26 cellular contexts compared by ENCODE assay signal in the genomic region with DNA sequence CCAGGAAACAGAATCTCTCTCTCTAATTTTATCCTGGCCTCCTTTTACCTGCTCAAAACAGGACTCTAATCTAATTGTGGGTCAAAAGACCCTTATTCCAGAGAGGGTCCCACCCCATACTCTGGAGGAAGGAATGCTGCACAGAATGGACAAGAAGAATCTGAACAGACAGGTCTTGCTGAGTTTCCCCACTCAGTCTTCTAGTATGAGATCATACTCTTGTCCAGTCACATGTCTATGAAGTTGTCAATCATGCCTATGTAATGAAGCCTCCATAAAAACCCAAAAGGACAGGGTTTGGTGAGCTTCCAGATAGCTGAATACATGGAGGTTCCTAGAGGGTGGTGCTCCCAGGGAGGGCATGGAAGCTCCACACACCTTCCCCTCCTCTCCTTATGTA.
"Had no signal": no experiment of that assay in that cellular context is flagged by ENCODE, and none has a peak within 500 bp of the region (broad histone marks: within the 10 kb centered on the region; RNA-seq: fewer than 3 reads in every experiment).

No MANE protein-coding gene starts in this region.

- H3K4me3 ChIP-seq: colonic mucosa, esophagus muscularis mucosa, gastroesophageal sphincter, heart left ventricle, hepatocyte, left lung, ovary, psoas muscle, sigmoid colon, spleen, suprapubic skin, upper lobe of right lung, uterus had no signal

- H3K79me2 ChIP-seq: hepatocyte had no signal

- H3K27ac ChIP-seq: colonic mucosa, esophagus muscularis mucosa, foreskin keratinocyte, gastroesophageal sphincter, heart left ventricle, hepatocyte, left lung, ovary, psoas muscle, sigmoid colon, spleen, suprapubic skin, upper lobe of right lung, uterus had no signal

- H2AFZ ChIP-seq: hepatocyte had no signal

- H3K36me3 ChIP-seq: colonic mucosa, esophagus muscularis mucosa, gastroesophageal sphincter, heart left ventricle, left lung, ovary, sigmoid colon, spleen, suprapubic skin, upper lobe of right lung, uterus had no signal

- DNase-seq: colonic mucosa; effector CD8-positive, alpha-beta T cell; endodermal cell; heart left ventricle; kidney; left cardiac atrium; left lung; mesenchymal stem cell; naive thymus-derived CD8-positive, alpha-beta T cell; nephron progenitor cell; occipital lobe; ovary; posterior cingulate gyrus; psoas muscle; right cardiac atrium; sigmoid colon; spleen; stimulated activated CD4-positive, alpha-beta T cell treated with anti-CD3 and anti-CD28 coated beads, Interleukin-4, amount 100 ng/mL, for 4 hours; stimulated activated naive B cell treated with anti-CD40 and anti-IgM and Interleukin-4, amounts not matched to agents 10 μg/mL and 1 μg/mL and 100 μg/mL, for 72 hours; upper lobe of right lung; uterus had no signal

- H3K27me3 ChIP-seq: colonic mucosa, esophagus muscularis mucosa, gastroesophageal sphincter, heart left ventricle, hepatocyte, left lung, ovary, sigmoid colon, spleen, suprapubic skin, upper lobe of right lung, uterus had no signal

- ATAC-seq: foreskin keratinocyte; gastroesophageal sphincter; heart left ventricle; left cardiac atrium; left lung; naive thymus-derived CD8-positive, alpha-beta T cell; psoas muscle; right cardiac atrium; stimulated activated naive B cell treated with anti-CD40 and anti-IgM and Interleukin-4, amounts not matched to agents 10 μg/mL and 1 μg/mL and 100 μg/mL, for 72 hours; upper lobe of right lung had no signal

- H3K9me3 ChIP-seq: colonic mucosa, esophagus muscularis mucosa, gastroesophageal sphincter, heart left ventricle, left lung, ovary, psoas muscle, sigmoid colon, spleen, suprapubic skin, upper lobe of right lung, uterus had no signal

- H3K4me2 ChIP-seq: hepatocyte had no signal

- H3K4me1 ChIP-seq: colonic mucosa, esophagus muscularis mucosa, foreskin keratinocyte, gastroesophageal sphincter, heart left ventricle, left lung, psoas muscle, sigmoid colon, spleen, suprapubic skin, upper lobe of right lung, uterus had no signal
